ENCODE assay signal across 25 cellular contexts in the genomic region with DNA sequence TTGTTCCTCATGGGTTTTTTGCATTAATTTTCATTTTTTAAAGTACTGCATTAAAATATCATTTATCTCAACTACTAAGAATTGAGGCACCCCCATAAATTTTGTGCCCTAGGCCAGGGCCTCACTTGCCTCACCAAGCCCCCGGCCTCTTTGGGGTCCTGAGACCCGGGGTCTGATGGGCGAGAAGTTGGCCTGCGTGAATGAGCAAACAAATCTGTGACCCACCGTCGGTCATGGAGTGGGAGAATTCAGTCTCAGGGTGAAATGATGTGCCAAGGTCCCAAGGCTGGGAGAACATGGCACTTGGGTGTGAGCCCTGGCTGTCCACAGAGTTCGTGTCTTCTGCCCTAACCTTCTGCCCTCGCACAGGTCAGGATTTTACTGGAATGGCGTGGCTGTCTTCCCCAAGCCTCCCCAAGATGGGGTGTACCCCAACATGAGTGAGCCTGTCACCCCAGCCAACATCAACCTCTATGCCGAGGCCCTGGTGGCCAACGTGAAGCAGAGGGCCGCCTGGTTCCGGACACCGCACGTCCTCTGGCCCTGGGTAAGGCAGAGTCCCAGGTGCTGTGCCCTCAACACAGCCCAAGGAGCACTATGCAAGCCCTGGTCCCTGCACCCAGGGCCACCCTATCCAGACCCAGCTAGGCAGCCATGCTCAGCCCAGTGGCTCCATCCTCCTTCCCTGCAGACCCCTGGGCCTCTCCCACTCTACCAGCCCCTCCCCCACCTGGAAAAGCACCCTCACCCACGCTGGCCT.
"Had no signal": no experiment of that assay in that cellular context is flagged by ENCODE, and none has a peak within 500 bp of the region (broad histone marks: within the 10 kb centered on the region; RNA-seq: fewer than 3 reads in every experiment).

No MANE protein-coding gene starts in this region.

- H3K9me3 ChIP-seq: left lung, lower lobe of right lung, psoas muscle, suprapubic skin, thoracic aorta, tibial artery, uterus had no signal

- H3K4me1 ChIP-seq: left lung, lower lobe of right lung, neural progenitor cell, parathyroid adenoma, psoas muscle, suprapubic skin, tibial artery, uterus had no signal

- H3K36me3 ChIP-seq: neural progenitor cell, uterus had no signal

- H3K9ac ChIP-seq: neural progenitor cell, parathyroid adenoma had no signal

- ATAC-seq: left colon, left lung, natural killer cell, psoas muscle, sciatic nerve had no signal

- H3K79me2 ChIP-seq: parathyroid adenoma had no signal

- FAIRE-seq: keratinocyte had no signal

- H3K4me3 ChIP-seq: left lung, lower lobe of right lung, neural progenitor cell, psoas muscle, skin epidermis, suprapubic skin, thoracic aorta, tibial artery, uterus had no signal

- H2AFZ ChIP-seq: neural progenitor cell, parathyroid adenoma had no signal

- H3K27ac ChIP-seq: left lung, lower lobe of right lung, neural progenitor cell, parathyroid adenoma, psoas muscle, skin epidermis, suprapubic skin, thoracic aorta, tibial artery, uterus had no signal

- H3K4me2 ChIP-seq: neural progenitor cell had no signal

- DNase-seq: hippocampal formation; left colon; left lung; lower lobe of right lung; mammary epithelial cell; mesenchymal stem cell; naive B cell; natural killer cell; nephron progenitor cell; psoas muscle; stimulated activated CD4-positive, alpha-beta T cell treated with anti-CD3 and anti-CD28 coated beads, Interleukin-12 subunit alpha, Interleukin-12 subunit beta, amount 100 ng/mL, for 4 hours; stimulated activated CD4-positive, alpha-beta T cell treated with anti-CD3 and anti-CD28 coated beads, Interleukin-15, amount 100 ng/mL, for 24 hours; stimulated activated CD4-positive, alpha-beta T cell treated with anti-CD3 and anti-CD28 coated beads, Interleukin-2, amount 100 ng/mL, for 24 hours; stimulated activated CD4-positive, alpha-beta T cell treated with anti-CD3 and anti-CD28 coated beads, Interleukin-4, amount 100 ng/mL, for 1 hour; stimulated activated naive CD4-positive, alpha-beta T cell treated with Interleukin-2 at 50 U/mL for 16 hours; tibial artery; trophoblast cell; uterus had no signal

- H3K27me3 ChIP-seq: left lung, neural progenitor cell, suprapubic skin, tibial artery, uterus had no signal
